9 cellular contexts compared by ENCODE assay signal in genomic region chr20:46010491-46011405, GRCh38. TPM values are rescaled to one million over a fixed set of nuclear protein-coding genes. Genes with fewer than 3 reads are reported as not detected.
DNase-seq lines count a peak whose midpoint lies in the region; ATAC-seq and TF ChIP-seq lines count a peak whose summit lies in the region.
"Had no signal": no experiment of that assay in that cellular context is flagged by ENCODE, and none has a peak within 500 bp of the region (broad histone marks: within the 10 kb centered on the region; RNA-seq: fewer than 3 reads in every experiment).

No MANE protein-coding gene starts in this region.

- peaks cover 0 to 7% (median 0%) of the 10 kb centered on the region in 7 donors for H3K9me3 Mint-ChIP-seq in CD4-positive, CD25-positive, alpha-beta regulatory T cell
- peaks cover 0 to 6% of the 10 kb centered on the region in 2 donors for H3K9me3 Mint-ChIP-seq in activated naive CD4-positive, alpha-beta T cell treated with anti-CD3 and anti-CD28 coated beads, Interleukin-2, amount 50 U/mL, for 72 hours
- peaks cover 2% of the 10 kb centered on the region for H3K9me3 Mint-ChIP-seq in natural killer cell treated with Interleukin-12 subunit alpha and Interleukin-12 subunit beta and Interleukin-15 and Interleukin-18, amount 100 ng/mL, for 72 hours

- H3K27ac Mint-ChIP-seq in CD4-positive, CD25-positive, alpha-beta regulatory T cell: peak overlapping the region; percentile 50 to 95 (median 71)
- H3K27ac Mint-ChIP-seq in activated naive CD4-positive, alpha-beta T cell treated with anti-CD3 and anti-CD28 coated beads, Interleukin-2, amount 50 U/mL, for 72 hours: peak overlapping the region in 1 of 2 donors; percentile 68
- peak overlapping the region in 1 of 2 donors; percentile 29 for H3K27ac Mint-ChIP-seq in natural killer cell treated with Interleukin-12 subunit alpha and Interleukin-12 subunit beta and Interleukin-15 and Interleukin-18, amount 100 ng/mL, for 72 hours

- H3K27me3 Mint-ChIP-seq in CD4-positive, CD25-positive, alpha-beta regulatory T cell: peaks cover 74% of the 10 kb centered on the region
- peaks cover 35 to 53% of the 10 kb centered on the region in 2 donors for H3K27me3 Mint-ChIP-seq in natural killer cell treated with Interleukin-12 subunit alpha and Interleukin-12 subunit beta and Interleukin-15 and Interleukin-18, amount 100 ng/mL, for 72 hours

- H3K27me3 ChIP-seq in CD4-positive, CD25-positive, alpha-beta regulatory T cell (ENCODE audit: control insufficient read depth, insufficient read depth, low read length): peaks cover 7% of the 10 kb centered on the region

- H3K27ac ChIP-seq in CD4-positive, CD25-positive, alpha-beta regulatory T cell (ENCODE audit: insufficient read depth, low read length, poor library complexity, severe bottlenecking): no peak overlapping the region

- H3K9me3 ChIP-seq in CD4-positive, CD25-positive, alpha-beta regulatory T cell (ENCODE audit: control insufficient read depth in 2 of 2, low read length in 2 of 2): no peaks in the 10 kb centered on the region

- H3K4me1 Mint-ChIP-seq in CD4-positive, CD25-positive, alpha-beta regulatory T cell: peaks cover 16 to 75% (median 51%) of the 10 kb centered on the region in 4 donors
- peaks cover 57 to 67% of the 10 kb centered on the region in 2 donors for H3K4me1 Mint-ChIP-seq in natural killer cell treated with Interleukin-12 subunit alpha and Interleukin-12 subunit beta and Interleukin-15 and Interleukin-18, amount 100 ng/mL, for 72 hours (ENCODE audit: low read depth in 2 of 2)

- no peaks in the 10 kb centered on the region for H3K36me3 ChIP-seq in CD4-positive, CD25-positive, alpha-beta regulatory T cell (ENCODE audit: control insufficient read depth, insufficient read depth, low read length)

- H3K4me3 ChIP-seq in CD4-positive, CD25-positive, alpha-beta regulatory T cell (ENCODE audit: low read depth, low read length): no peak overlapping the region

- H3K36me3 Mint-ChIP-seq in CD4-positive, CD25-positive, alpha-beta regulatory T cell: no peaks in the 10 kb centered on the region
- H3K36me3 Mint-ChIP-seq in activated naive CD4-positive, alpha-beta T cell treated with anti-CD3 and anti-CD28 coated beads, Interleukin-2, amount 50 U/mL, for 72 hours: peaks cover 12 to 16% of the 10 kb centered on the region in 2 donors
- H3K36me3 Mint-ChIP-seq in natural killer cell treated with Interleukin-12 subunit alpha and Interleukin-12 subunit beta and Interleukin-15 and Interleukin-18, amount 100 ng/mL, for 72 hours: peaks cover 6% of the 10 kb centered on the region

- DNase-seq in CD4-positive, CD25-positive, alpha-beta regulatory T cell: peak; percentile 42 to 53 (median 47)
- no peak for DNase-seq in activated naive CD4-positive, alpha-beta T cell treated with anti-CD3 and anti-CD28 coated beads, Interleukin-2, amount 50 U/mL, for 72 hours (ENCODE audit: low spot score in 2 of 2)
- DNase-seq in natural killer cell treated with Interleukin-12 subunit alpha and Interleukin-12 subunit beta and Interleukin-15 and Interleukin-18, amount 100 ng/mL, for 72 hours (ENCODE audit: low spot score): no peak
- no peak for DNase-seq in NCI-H446 (lab: John Stamatoyannopoulos, UW)
- DNase-seq in GM19240 (ENCODE audit: insufficient read length, low spot score): no peak
- DNase-seq in medulla oblongata (ENCODE audit: extremely low spot score): no peak

- H3K4me1 ChIP-seq in CD4-positive, CD25-positive, alpha-beta regulatory T cell (ENCODE audit: control insufficient read depth, insufficient read depth, low read length, poor library complexity, severe bottlenecking): peaks cover 63% of the 10 kb centered on the region

- H3K4me3 Mint-ChIP-seq in CD4-positive, CD25-positive, alpha-beta regulatory T cell: peak overlapping the region; percentile 65 to 84 (median 79)
- H3K4me3 Mint-ChIP-seq in natural killer cell treated with Interleukin-12 subunit alpha and Interleukin-12 subunit beta and Interleukin-15 and Interleukin-18, amount 100 ng/mL, for 72 hours: peak overlapping the region; percentile 70

- ATAC-seq in CD4-positive, CD25-positive, alpha-beta regulatory T cell (ENCODE audit: low read depth in 2 of 2): peak; percentile 23 to 28
- ATAC-seq in SK-N-SH treated with all-trans-retinoic acid at 6 μM for 48 hours (peak; percentile 48), HG03159 (IDR thresholded peaks at IDR 0.05; ENCODE audit: unreplicated experiment) (no peak)
- ATAC-seq in activated naive CD4-positive, alpha-beta T cell treated with anti-CD3 and anti-CD28 coated beads, Interleukin-2, amount 50 U/mL, for 72 hours: peak; percentile 21 to 35
- ATAC-seq in natural killer cell treated with Interleukin-12 subunit alpha and Interleukin-12 subunit beta and Interleukin-15 and Interleukin-18, amount 100 ng/mL, for 72 hours: peak; percentile 64 to 70

TF ChIP-seq in SK-N-SH treated with all-trans-retinoic acid at 6 μM for 48 hours, 23 proteins besides CTCF, POLR2A, EP300 and RAD21:
- no peak for TF ChIP-seq BACH2 (CRISPR knock-in tag; IDR thresholded peaks at IDR 0.05; ENCODE audit: borderline replicate concordance)
- TF ChIP-seq ESRRG (CRISPR knock-in tag; IDR thresholded peaks at IDR 0.05): no peak
- TF ChIP-seq ZNF8 (CRISPR knock-in tag; IDR thresholded peaks at IDR 0.05): no peak
- TF ChIP-seq ZFP3 (CRISPR knock-in tag; IDR thresholded peaks at IDR 0.05): no peak
- TF ChIP-seq GLIS3 (CRISPR knock-in tag; IDR thresholded peaks at IDR 0.05): no peak
- no peak for TF ChIP-seq CREB5 (CRISPR knock-in tag; IDR thresholded peaks at IDR 0.05; ENCODE audit: low read depth)
- no peak for TF ChIP-seq TCF4 (CRISPR knock-in tag; IDR thresholded peaks at IDR 0.05; ENCODE audit: borderline replicate concordance)
- no peak for TF ChIP-seq ZFP30 (CRISPR knock-in tag; IDR thresholded peaks at IDR 0.05)
- TF ChIP-seq ZNF70 (CRISPR knock-in tag; IDR thresholded peaks at IDR 0.05): no peak

RNA-seq across cellular contexts. Expression of gene MMP9, which starts 2.0 kb away (rescaled TPM):
- total RNA-seq in CD4-positive, CD25-positive, alpha-beta regulatory T cell: 4.9 TPM
- polyA plus RNA-seq in CD4-positive, CD25-positive, alpha-beta regulatory T cell: not detected
- under 1 TPM in 1 of 2 donors, not detected in 1; 0.10 TPM for total RNA-seq in activated naive CD4-positive, alpha-beta T cell treated with anti-CD3 and anti-CD28 coated beads, Interleukin-2, amount 50 U/mL, for 72 hours
- under 1 TPM in 1 of 2 donors, not detected in 1; 0.17 TPM for total RNA-seq in natural killer cell treated with Interleukin-12 subunit alpha and Interleukin-12 subunit beta and Interleukin-15 and Interleukin-18, amount 100 ng/mL, for 72 hours

RNA-seq across cellular contexts. Expression of gene SLC12A5, which starts 18.3 kb away (rescaled TPM):
- total RNA-seq in CD4-positive, CD25-positive, alpha-beta regulatory T cell: not detected
- polyA plus RNA-seq in CD4-positive, CD25-positive, alpha-beta regulatory T cell: not detected
- under 1 TPM; 0.34 to 0.66 TPM for total RNA-seq in activated naive CD4-positive, alpha-beta T cell treated with anti-CD3 and anti-CD28 coated beads, Interleukin-2, amount 50 U/mL, for 72 hours
- not detected for total RNA-seq in natural killer cell treated with Interleukin-12 subunit alpha and Interleukin-12 subunit beta and Interleukin-15 and Interleukin-18, amount 100 ng/mL, for 72 hours
- total RNA-seq: Daoy had no signal

RNA-seq across cellular contexts. Expression of gene ZNF335, which starts 38.7 kb away (rescaled TPM):
- 137 TPM for total RNA-seq in CD4-positive, CD25-positive, alpha-beta regulatory T cell
- 10 to 100 TPM in 3 of 4 donors, 1 to 10 TPM in 1; 8.2 to 15.1 (median 12.0) TPM for polyA plus RNA-seq in CD4-positive, CD25-positive, alpha-beta regulatory T cell
- total RNA-seq in activated naive CD4-positive, alpha-beta T cell treated with anti-CD3 and anti-CD28 coated beads, Interleukin-2, amount 50 U/mL, for 72 hours: 10 to 100 TPM; 31.0 to 62.6 TPM
- total RNA-seq in natural killer cell treated with Interleukin-12 subunit alpha and Interleukin-12 subunit beta and Interleukin-15 and Interleukin-18, amount 100 ng/mL, for 72 hours: 10 to 100 TPM; 44.4 to 62.6 TPM

Comparison
In these comparisons a context has a peak if more than half of its experiments do, and no peak if none do; other contexts are left out.
1. DNase-seq: peak in CD4-positive, CD25-positive, alpha-beta regulatory T cell (3 of 3); none in activated naive CD4-positive, alpha-beta T cell treated with anti-CD3 and anti-CD28 coated beads, Interleukin-2, amount 50 U/mL, for 72 hours (0 of 2), natural killer cell treated with Interleukin-12 subunit alpha and Interleukin-12 subunit beta and Interleukin-15 and Interleukin-18, amount 100 ng/mL, for 72 hours (single experiment), NCI-H446 (0 of 2), GM19240 (single experiment) and medulla oblongata (single experiment).